Comparison of ENCODE assay signal across 23 cellular contexts in the genomic region with DNA sequence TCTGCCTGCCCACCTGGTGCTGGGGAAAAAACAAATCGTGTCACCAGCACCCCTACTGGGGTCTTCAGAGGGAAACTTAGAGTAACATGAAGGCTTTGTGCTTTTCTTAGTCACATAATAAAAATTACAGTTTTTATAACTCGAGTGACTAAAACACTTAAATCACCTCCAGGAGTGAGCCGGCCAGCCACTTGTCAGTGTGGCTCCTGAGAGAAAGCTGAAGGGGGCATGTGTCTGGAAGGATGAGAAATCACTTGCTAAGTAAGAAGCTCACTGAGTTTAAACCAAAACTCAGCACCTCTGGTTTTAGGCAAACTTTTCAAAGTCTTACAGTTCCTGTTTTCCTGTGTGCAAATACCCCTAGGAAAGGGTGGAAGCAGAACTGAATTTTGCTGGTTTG.
"Had no signal": no experiment of that assay in that cellular context is flagged by ENCODE, and none has a peak within 500 bp of the region (broad histone marks: within the 10 kb centered on the region; RNA-seq: fewer than 3 reads in every experiment).

No MANE protein-coding gene starts in this region.

- H3K4me3 ChIP-seq: colonic mucosa, esophagus squamous epithelium, gastrocnemius medialis, heart right ventricle, left lung, lower lobe of right lung, mucosa of descending colon had no signal

- H3K4me1 ChIP-seq: colonic mucosa, esophagus squamous epithelium, gastrocnemius medialis, heart right ventricle, left lung, lower lobe of right lung had no signal

- H3K27me3 Mint-ChIP-seq: dendritic cell treated with granulocyte-macrophage colony-stimulating factor and Interleukin-4, amounts not matched to agents 40 ng/mL and 50 ng/mL, for 4 days; effector memory CD8-positive, alpha-beta T cell had no signal

- DNase-seq: colonic mucosa; cortex of kidney; effector CD8-positive, alpha-beta T cell; effector memory CD8-positive, alpha-beta T cell; endodermal cell; erythroblast; esophagus squamous epithelium; foreskin fibroblast; foreskin melanocyte; gastrocnemius medialis; glutamatergic neuron; head of caudate nucleus; heart right ventricle; hippocampal formation; left cardiac atrium; left lung; left ventricle myocardium superior; lower lobe of right lung; mesenchymal stem cell; mucosa of descending colon had no signal

- H3K36me3 ChIP-seq: colonic mucosa, esophagus squamous epithelium, gastrocnemius medialis, heart right ventricle, left lung, lower lobe of right lung had no signal

- H3K27me3 ChIP-seq: colonic mucosa, esophagus squamous epithelium, gastrocnemius medialis, left lung had no signal

- H3K9me3 ChIP-seq: colonic mucosa, esophagus squamous epithelium, gastrocnemius medialis, heart right ventricle, left lung, lower lobe of right lung, mucosa of descending colon had no signal

- H3K36me3 Mint-ChIP-seq: mesothelial cell of epicardium had no signal

- H3K4me3 Mint-ChIP-seq: dendritic cell treated with granulocyte-macrophage colony-stimulating factor and Interleukin-4, amounts not matched to agents 40 ng/mL and 50 ng/mL, for 4 days; effector memory CD8-positive, alpha-beta T cell; endodermal cell; mesothelial cell of epicardium had no signal

- H3K27ac Mint-ChIP-seq: dendritic cell treated with granulocyte-macrophage colony-stimulating factor and Interleukin-4, amounts not matched to agents 40 ng/mL and 50 ng/mL, for 4 days; effector memory CD8-positive, alpha-beta T cell; endodermal cell; mesothelial cell of epicardium had no signal

- H3K9me3 Mint-ChIP-seq: dendritic cell treated with granulocyte-macrophage colony-stimulating factor and Interleukin-4, amounts not matched to agents 40 ng/mL and 50 ng/mL, for 4 days; effector memory CD8-positive, alpha-beta T cell; endodermal cell; mesothelial cell of epicardium had no signal

- H3K27ac ChIP-seq: colonic mucosa, epithelial cell of prostate, esophagus squamous epithelium, gastrocnemius medialis, heart right ventricle, left lung, lower lobe of right lung had no signal
